2 cellular contexts compared by ENCODE assay signal in genomic region chr3:129317876-129318275, GRCh38.
TF ChIP-seq lines count a peak whose summit lies in the region.

No MANE protein-coding gene starts in this region.

TF ChIP-seq in HepG2, 621 proteins besides CTCF, POLR2A, EP300 and RAD21 (continues in another document):
- no peak for TF ChIP-seq E2F5 (CRISPR knock-in tag; conservative IDR thresholded peaks at IDR 0.05)
- TF ChIP-seq ZNF773 (CRISPR knock-in tag; IDR thresholded peaks at IDR 0.05; ENCODE audit: borderline replicate concordance) = no peak
- no peak for TF ChIP-seq NPAS2 (CRISPR knock-in tag; IDR thresholded peaks at IDR 0.05; ENCODE audit: borderline replicate concordance)
- no peak for TF ChIP-seq HNRNPK (IDR thresholded peaks at IDR 0.05; ENCODE audit: low read depth, low read length, poor library complexity, severe bottlenecking)
- no peak for TF ChIP-seq ZNF335 (CRISPR knock-in tag; IDR thresholded peaks at IDR 0.05)
- no peak for TF ChIP-seq MLLT10 (CRISPR knock-in tag; IDR thresholded peaks at IDR 0.05)
- TF ChIP-seq ZNF646 (CRISPR knock-in tag; IDR thresholded peaks at IDR 0.05) = no peak
- TF ChIP-seq TBP (CRISPR knock-in tag; IDR thresholded peaks at IDR 0.05) = no peak
- no peak for TF ChIP-seq ZNF687 (CRISPR knock-in tag; IDR thresholded peaks at IDR 0.05)
- TF ChIP-seq, protein P1, sequence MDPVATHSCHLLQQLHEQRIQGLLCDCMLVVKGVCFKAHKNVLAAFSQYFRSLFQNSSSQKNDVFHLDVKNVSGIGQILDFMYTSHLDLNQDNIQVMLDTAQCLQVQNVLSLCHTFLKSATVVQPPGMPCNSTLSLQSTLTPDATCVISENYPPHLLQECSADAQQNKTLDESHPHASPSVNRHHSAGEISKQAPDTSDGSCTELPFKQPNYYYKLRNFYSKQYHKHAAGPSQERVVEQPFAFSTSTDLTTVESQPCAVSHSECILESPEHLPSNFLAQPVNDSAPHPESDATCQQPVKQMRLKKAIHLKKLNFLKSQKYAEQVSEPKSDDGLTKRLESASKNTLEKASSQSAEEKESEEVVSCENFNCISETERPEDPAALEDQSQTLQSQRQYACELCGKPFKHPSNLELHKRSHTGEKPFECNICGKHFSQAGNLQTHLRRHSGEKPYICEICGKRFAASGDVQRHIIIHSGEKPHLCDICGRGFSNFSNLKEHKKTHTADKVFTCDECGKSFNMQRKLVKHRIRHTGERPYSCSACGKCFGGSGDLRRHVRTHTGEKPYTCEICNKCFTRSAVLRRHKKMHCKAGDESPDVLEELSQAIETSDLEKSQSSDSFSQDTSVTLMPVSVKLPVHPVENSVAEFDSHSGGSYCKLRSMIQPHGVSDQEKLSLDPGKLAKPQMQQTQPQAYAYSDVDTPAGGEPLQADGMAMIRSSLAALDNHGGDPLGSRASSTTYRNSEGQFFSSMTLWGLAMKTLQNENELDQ (CRISPR knock-in tag; IDR thresholded peaks at IDR 0.05; ENCODE audit: borderline replicate concordance) = no peak

TF ChIP-seq in SK-N-SH, 30 proteins besides CTCF, POLR2A, EP300 and RAD21:
- TF ChIP-seq USF2 (IDR thresholded peaks at IDR 0.05; ENCODE audit: borderline replicate concordance, low read depth, low read length) = no peak
- TF ChIP-seq TEAD4 (IDR thresholded peaks at IDR 0.05; ENCODE audit: borderline replicate concordance, insufficient read depth) = no peak
- TF ChIP-seq TCF12 (IDR thresholded peaks at IDR 0.05) = no peak
- no peak for TF ChIP-seq ZBTB33 (IDR thresholded peaks at IDR 0.05; ENCODE audit: borderline replicate concordance, low read depth)
- no peak for TF ChIP-seq ELF1 (IDR thresholded peaks at IDR 0.05)
- TF ChIP-seq SMC3 (IDR thresholded peaks at IDR 0.05; ENCODE audit: low read depth, low read length) = no peak
- TF ChIP-seq FOSL2 (IDR thresholded peaks at IDR 0.05; ENCODE audit: borderline replicate concordance, low read depth) = no peak
- no peak for TF ChIP-seq MEF2A (IDR thresholded peaks at IDR 0.05; ENCODE audit: borderline replicate concordance, low read depth)
- TF ChIP-seq, protein P2, sequence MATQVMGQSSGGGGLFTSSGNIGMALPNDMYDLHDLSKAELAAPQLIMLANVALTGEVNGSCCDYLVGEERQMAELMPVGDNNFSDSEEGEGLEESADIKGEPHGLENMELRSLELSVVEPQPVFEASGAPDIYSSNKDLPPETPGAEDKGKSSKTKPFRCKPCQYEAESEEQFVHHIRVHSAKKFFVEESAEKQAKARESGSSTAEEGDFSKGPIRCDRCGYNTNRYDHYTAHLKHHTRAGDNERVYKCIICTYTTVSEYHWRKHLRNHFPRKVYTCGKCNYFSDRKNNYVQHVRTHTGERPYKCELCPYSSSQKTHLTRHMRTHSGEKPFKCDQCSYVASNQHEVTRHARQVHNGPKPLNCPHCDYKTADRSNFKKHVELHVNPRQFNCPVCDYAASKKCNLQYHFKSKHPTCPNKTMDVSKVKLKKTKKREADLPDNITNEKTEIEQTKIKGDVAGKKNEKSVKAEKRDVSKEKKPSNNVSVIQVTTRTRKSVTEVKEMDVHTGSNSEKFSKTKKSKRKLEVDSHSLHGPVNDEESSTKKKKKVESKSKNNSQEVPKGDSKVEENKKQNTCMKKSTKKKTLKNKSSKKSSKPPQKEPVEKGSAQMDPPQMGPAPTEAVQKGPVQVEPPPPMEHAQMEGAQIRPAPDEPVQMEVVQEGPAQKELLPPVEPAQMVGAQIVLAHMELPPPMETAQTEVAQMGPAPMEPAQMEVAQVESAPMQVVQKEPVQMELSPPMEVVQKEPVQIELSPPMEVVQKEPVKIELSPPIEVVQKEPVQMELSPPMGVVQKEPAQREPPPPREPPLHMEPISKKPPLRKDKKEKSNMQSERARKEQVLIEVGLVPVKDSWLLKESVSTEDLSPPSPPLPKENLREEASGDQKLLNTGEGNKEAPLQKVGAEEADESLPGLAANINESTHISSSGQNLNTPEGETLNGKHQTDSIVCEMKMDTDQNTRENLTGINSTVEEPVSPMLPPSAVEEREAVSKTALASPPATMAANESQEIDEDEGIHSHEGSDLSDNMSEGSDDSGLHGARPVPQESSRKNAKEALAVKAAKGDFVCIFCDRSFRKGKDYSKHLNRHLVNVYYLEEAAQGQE (IDR thresholded peaks at IDR 0.05; ENCODE audit: low read depth, low read length) = no peak
- no peak for TF ChIP-seq IRF3 (IDR thresholded peaks at IDR 0.05; ENCODE audit: low read depth, low read length)
- no peak for TF ChIP-seq FOXJ3 (CRISPR knock-in tag; IDR thresholded peaks at IDR 0.05)
- no peak for TF ChIP-seq GABPA (IDR thresholded peaks at IDR 0.05; ENCODE audit: low read depth)
- no peak for TF ChIP-seq JUND (IDR thresholded peaks at IDR 0.05)
- TF ChIP-seq POLR2AphosphoS5 (IDR thresholded peaks at IDR 0.05; ENCODE audit: low read depth, low read length) = no peak
- no peak for TF ChIP-seq MXI1 (IDR thresholded peaks at IDR 0.05; ENCODE audit: low read depth, low read length)
